In genomic region chr1:24278726-24279125, GRCh38 we compare ENCODE assay signal across 22 cellular contexts. TPM values are rescaled to one million over a fixed set of nuclear protein-coding genes. Genes with fewer than 3 reads are reported as not detected.
"Had no signal": no experiment of that assay in that cellular context is flagged by ENCODE, and none has a peak within 500 bp of the region (broad histone marks: within the 10 kb centered on the region; RNA-seq: fewer than 3 reads in every experiment).

No MANE protein-coding gene starts in this region.

- ATAC-seq: activated CD8-positive, alpha-beta T cell treated with anti-CD3 and anti-CD28 coated beads, Interleukin-2, amount 10 ng/mL, durations not matched to agents 7 days and 5 days; activated T-helper 17 cell treated with anti-CD3 and anti-CD28 coated beads, Interleukin-2, amount 50 U/mL, for 72 hours; T-helper 17 cell; WTC11 had no signal

- DNase-seq: activated CD4-positive, alpha-beta T cell treated with anti-CD3 and anti-CD28 coated beads for 48 hours; activated CD4-positive, alpha-beta T cell treated with anti-CD3 and anti-CD28 coated beads, Interleukin-2, amount 50 U/mL, for 4 hours; activated CD4-positive, CD25-positive, alpha-beta regulatory T cell treated with anti-CD3 and anti-CD28 coated beads, Interleukin-2, amount 50 U/mL, for 72 hours; activated CD8-positive, alpha-beta T cell treated with anti-CD3 and anti-CD28 coated beads, Interleukin-2, amount 10 ng/mL, durations not matched to agents 7 days and 5 days; activated gamma-delta T cell; activated naive CD4-positive, alpha-beta T cell treated with anti-CD3 and anti-CD28 coated beads, Interleukin-2, amount 10 ng/mL, durations not matched to agents 7 days and 5 days; activated naive CD8-positive, alpha-beta T cell treated with anti-CD3 and anti-CD28 coated beads for 36 hours; activated T-cell treated with anti-CD3 and anti-CD28 coated beads, Interleukin-2, amount 50 U/mL, for 48 hours; caudate nucleus; Kasumi-1; KBM-7; NCI-H1092; NCI-H1930; NCI-H2171; NCI-H345; NCI-H510A treated with DMSO at 0.1 percent for 48 hours; SHP77 treated with DMSO at 0.1 percent for 48 hours; T-helper 17 cell; T-helper 9 cell had no signal

RNA-seq across cellular contexts. Expression of gene GRHL3, which starts 40.4 kb away (rescaled TPM):
- total RNA-seq: activated CD8-positive, alpha-beta T cell treated with anti-CD3 and anti-CD28 coated beads, Interleukin-2, amount 10 ng/mL, durations not matched to agents 7 days and 5 days; activated naive CD8-positive, alpha-beta T cell treated with anti-CD3 and anti-CD28 coated beads for 36 hours; activated T-helper 17 cell treated with anti-CD3 and anti-CD28 coated beads, Interleukin-2, amount 50 U/mL, for 72 hours; M059J; T-helper 17 cell had no signal
